24 cellular contexts compared by ENCODE assay signal in genomic region chr3:126343675-126344074, GRCh38. TPM values are rescaled to one million over a fixed set of nuclear protein-coding genes. Genes with fewer than 3 reads are reported as not detected.
DNase-seq lines count a peak whose midpoint lies in the region; ATAC-seq, FAIRE-seq and TF ChIP-seq lines count a peak whose summit lies in the region.
"Had no signal": no experiment of that assay in that cellular context is flagged by ENCODE, and none has a peak within 500 bp of the region (broad histone marks: within the 10 kb centered on the region; RNA-seq: fewer than 3 reads in every experiment).

No MANE protein-coding gene starts in this region.

- peaks cover 4% of the 10 kb centered on the region for H3K4me1 Mint-ChIP-seq in glutamatergic neuron (ENCODE audit: low read depth, unreplicated experiment)
- H3K4me1 Mint-ChIP-seq: CD4-positive, CD25-positive, alpha-beta regulatory T cell; central memory CD8-positive, alpha-beta T cell had no signal

- TF ChIP-seq CTCF in right lobe of liver (IDR thresholded peaks at IDR 0.05) (no peak), HepG2 (CRISPR knock-in tag; IDR thresholded peaks at IDR 0.05) (no peak), glutamatergic neuron (IDR thresholded peaks at IDR 0.05; ENCODE audit: partially characterized antibody, unreplicated experiment) (no peak), ovary (IDR thresholded peaks at IDR 0.05) (no peak), upper lobe of right lung (IDR thresholded peaks at IDR 0.05) (no peak)

- no peaks in the 10 kb centered on the region for H3K79me2 ChIP-seq in HepG2 (ENCODE audit: insufficient read depth, low read length)

- CTCF ChIA-PET in HepG2 (lab: Yijun Ruan, JAX; ENCODE audit: low intra/inter-chr PET ratio, low total read pairs) = no interaction called here

- FAIRE-seq in HepG2 (lab: Jason Lieb, UNC) = no peak
- FAIRE-seq: K562 had no signal

- TF ChIP-seq EP300 in HepG2 (IDR thresholded peaks at IDR 0.05; ENCODE audit: low read depth in 2 of 2, low read length in 2 of 2) (no peak), HepG2 (CRISPR knock-in tag; IDR thresholded peaks at IDR 0.05; ENCODE audit: borderline replicate concordance) (no peak), ovary (IDR thresholded peaks at IDR 0.05) (no peak)

- H3K27me3 ChIP-seq in right lobe of liver (no peaks in the 10 kb centered on the region), HepG2 (ENCODE audit: control insufficient read depth in 1 of 2, insufficient read depth in 2 of 2, low read length in 2 of 2) (no peaks in the 10 kb centered on the region; a peak in 1 of 5 replicates), ovary (no peaks in the 10 kb centered on the region), upper lobe of right lung (no peaks in the 10 kb centered on the region)
- H3K27me3 ChIP-seq: neural progenitor cell had no signal

- H3K9ac ChIP-seq in HepG2 (ENCODE audit: insufficient read depth, low read depth, low read length) = no peak overlapping the region
- H3K9ac ChIP-seq: neural progenitor cell had no signal

- intact Hi-C loops in right lobe of liver (cut with DNase I) = loop anchor here in 1 of 2 donors (10.0 kb wide), 1 partner anchor 79 kb away; no protein-coding TSS in a partner anchor
- intact Hi-C loops in HepG2 (cut with micrococcal nuclease; ENCODE audit: unreplicated experiment) = loop anchor here (5.0 kb wide), 1 partner anchor 76 kb away; no protein-coding TSS in a partner anchor
- intact Hi-C loops in ovary (cut with DNase I) = loop anchor here in 1 of 4 donors (10.0 kb wide), 1 partner anchor 79 kb away; no protein-coding TSS in a partner anchor
- intact Hi-C loops in upper lobe of right lung (cut with DNase I) = no loop called here

- no peak overlapping the region for H3K4me2 ChIP-seq in HepG2 (ENCODE audit: low read depth, low read length)
- H3K4me2 ChIP-seq: neural progenitor cell had no signal

- BruUV-seq in HepG2 (replicated peaks; lab: Mats Ljungman, UMichigan) = no TSS peak

- ATAC-seq in right lobe of liver = no peak
- ATAC-seq in HepG2 = no peak
- ATAC-seq in upper lobe of right lung = no peak
- ATAC-seq in HG03039 (IDR thresholded peaks at IDR 0.05; ENCODE audit: unreplicated experiment) = no peak
- ATAC-seq in HG03565 (IDR thresholded peaks at IDR 0.05; ENCODE audit: unreplicated experiment) = no peak
- ATAC-seq: effector memory CD8-positive, alpha-beta T cell; left colon; mucosa of descending colon had no signal

- no peaks in the 10 kb centered on the region for H4K20me1 ChIP-seq in HepG2 (ENCODE audit: insufficient read depth, low read length)

- TF ChIP-seq POLR2A in right lobe of liver (IDR thresholded peaks at IDR 0.05) (no peak), HepG2 (IDR thresholded peaks at IDR 0.05; ENCODE audit: insufficient read depth in 1 of 2, low read depth in 2 of 2, low read length in 2 of 2) (no peak), ovary (IDR thresholded peaks at IDR 0.05) (no peak)

- H3K4me3 ChIP-seq in right lobe of liver (no peak overlapping the region), HepG2 (replicated peaks in 1 of 3; ENCODE audit: insufficient read depth in 1 of 3, low read depth in 2 of 3, low read length in 3 of 3) (no peak overlapping the region), ovary (no peak overlapping the region), upper lobe of right lung (no peak overlapping the region)
- H3K4me3 ChIP-seq: esophagus squamous epithelium, K562, mucosa of descending colon, neural progenitor cell had no signal

- peaks cover 0 to 22% (median 10%) of the 10 kb centered on the region in 4 donors for H3K36me3 ChIP-seq in right lobe of liver
- H3K36me3 ChIP-seq in HepG2 (replicated peaks in 1 of 2; ENCODE audit: control insufficient read depth in 1 of 2, insufficient read depth in 2 of 2, low read length in 2 of 2) = no peaks in the 10 kb centered on the region
- H3K36me3 ChIP-seq in ovary = no peaks in the 10 kb centered on the region
- H3K36me3 ChIP-seq in upper lobe of right lung = peaks cover 9% of the 10 kb centered on the region
- H3K36me3 ChIP-seq: neural progenitor cell had no signal

- POLR2A ChIA-PET in HepG2 (lab: Yijun Ruan, JAX) = no interaction called here

- no peak overlapping the region for H3K4me3 Mint-ChIP-seq in glutamatergic neuron (ENCODE audit: unreplicated experiment)
- H3K4me3 Mint-ChIP-seq: CD4-positive, CD25-positive, alpha-beta regulatory T cell; central memory CD8-positive, alpha-beta T cell; effector memory CD8-positive, alpha-beta T cell; neural progenitor cell had no signal

- DNase-seq in right lobe of liver = peak in 2 of 3 donors; percentile 55 to 58
- no peak for DNase-seq in HepG2 (ENCODE audit: low spot score)
- peak; percentile 6 for DNase-seq in glutamatergic neuron
- DNase-seq in ovary = peak in 4 of 5 donors; percentile 28 to 48 (median 39)
- peak; percentile 64 for DNase-seq in upper lobe of right lung
- DNase-seq in OCI-M1 (lab: John Stamatoyannopoulos, UW) = no peak
- DNase-seq: activated CD4-positive, alpha-beta T cell treated with anti-CD3 and anti-CD28 coated beads, Interleukin-2, amount 50 U/mL, for 1 hour; activated T-cell treated with anti-CD3 and anti-CD28 coated beads for 4 hours; CD4-positive, CD25-positive, alpha-beta regulatory T cell; effector memory CD8-positive, alpha-beta T cell; esophagus squamous epithelium; GDM1; left colon; MM.1S; NCI-H526 treated with DMSO at 0.1 percent for 48 hours; SHP77 treated with DMSO at 0.1 percent for 48 hours; T-helper 1 cell had no signal

- H3K9me3 Mint-ChIP-seq in glutamatergic neuron (ENCODE audit: unreplicated experiment) = peaks cover 4% of the 10 kb centered on the region
- H3K9me3 Mint-ChIP-seq: CD4-positive, CD25-positive, alpha-beta regulatory T cell; central memory CD8-positive, alpha-beta T cell; effector memory CD8-positive, alpha-beta T cell; neural progenitor cell had no signal

- H3K4me1 ChIP-seq in right lobe of liver = peaks cover 0 to 78% (median 37%) of the 10 kb centered on the region in 4 donors
- H3K4me1 ChIP-seq in HepG2 (ENCODE audit: insufficient read depth, low read length) = peaks cover 38% of the 10 kb centered on the region
- peaks cover 24% of the 10 kb centered on the region for H3K4me1 ChIP-seq in ovary (ENCODE audit: insufficient read depth)
- peaks cover 3% of the 10 kb centered on the region for H3K4me1 ChIP-seq in upper lobe of right lung

- 85% methylated on average over 16 of the region's 34 CpGs for WGBS in right lobe of liver (ENCODE audit: insufficient coverage, low coverage, low lambda C conversion rate, missing lambda C conversion rate)
- WGBS in HepG2 (ENCODE audit: low lambda C conversion rate) = 96% methylated on average over 32 of the region's 34 CpGs
- WGBS in ovary, 3 donors = 85 to 92% (median 90%) methylated on average over 34 of the region's 34 CpGs

- no peak overlapping the region for H2AFZ ChIP-seq in HepG2 (ENCODE audit: low read length)
- H2AFZ ChIP-seq: neural progenitor cell had no signal

- in situ Hi-C loops in HepG2 (cut with HindIII; ENCODE audit: extremely low pct_ligation_motif_present, low pct_unique_long_range_greater_than_20kb) = no loop called here

- no peak for TF ChIP-seq RAD21 in HepG2 (CRISPR knock-in tag; IDR thresholded peaks at IDR 0.05)

- H3K27me3 Mint-ChIP-seq in glutamatergic neuron (ENCODE audit: unreplicated experiment) = peaks cover 3% of the 10 kb centered on the region

- H3K36me3 Mint-ChIP-seq in glutamatergic neuron (ENCODE audit: unreplicated experiment) = no peaks in the 10 kb centered on the region
- H3K36me3 Mint-ChIP-seq: CD4-positive, CD25-positive, alpha-beta regulatory T cell; neural progenitor cell had no signal

- no peak overlapping the region for H3K27ac Mint-ChIP-seq in glutamatergic neuron (ENCODE audit: unreplicated experiment)
- H3K27ac Mint-ChIP-seq: CD4-positive, CD25-positive, alpha-beta regulatory T cell; effector memory CD8-positive, alpha-beta T cell; neural progenitor cell had no signal

- H3K9me3 ChIP-seq in right lobe of liver (no peaks in the 10 kb centered on the region), HepG2 (ENCODE audit: low read length) (no peaks in the 10 kb centered on the region), ovary (no peaks in the 10 kb centered on the region), upper lobe of right lung (no peaks in the 10 kb centered on the region)
- H3K9me3 ChIP-seq: esophagus squamous epithelium, mucosa of descending colon had no signal

- H3K27ac ChIP-seq in right lobe of liver = peak overlapping the region in 2 of 3 donors; percentile 49 to 56
- no peak overlapping the region for H3K27ac ChIP-seq in HepG2 (ENCODE audit: extremely low read length, insufficient read depth, low read length)
- H3K27ac ChIP-seq in ovary = peak overlapping the region in 1 of 2 donors; percentile 2
- no peak overlapping the region for H3K27ac ChIP-seq in upper lobe of right lung
- H3K27ac ChIP-seq: esophagus squamous epithelium, neural progenitor cell had no signal

RNA-seq across cellular contexts. Expression of gene KLF15, which starts 13.5 kb away (rescaled TPM):
- total RNA-seq in right lobe of liver (100 to 1,000 TPM in 2 of 6 experiments, 10 to 100 TPM in 4; 14.4 to 112 (median 89.3) TPM), HepG2 (2016; rRNA removed; fragmentation: Illumina TruSeq; extraction: Trizol) (5.4 and 7.8 TPM in 2 replicates), glutamatergic neuron (ENCODE audit: unreplicated experiment) (0.74 TPM), ovary (10 to 100 TPM; 23.2 to 83.3 (median 40.0) TPM), upper lobe of right lung (44.6 TPM)
- total RNA-seq in HepG2 (2016; cell fraction: cytosol; rRNA removed; fragmentation: Illumina TruSeq; extraction: Trizol; ENCODE audit: low read depth) = 1.1 and 1.4 TPM in 2 replicates
- total RNA-seq in HepG2 (2016; cell fraction: insoluble cytoplasmic fraction; rRNA removed; fragmentation: Illumina TruSeq; extraction: Trizol) = 5.0 and 8.2 TPM in 2 replicates
- 3.1 and 3.8 TPM in 2 replicates for total RNA-seq in HepG2 (2016; cell fraction: membrane; rRNA removed; fragmentation: Illumina TruSeq; extraction: Trizol)
- total RNA-seq in HepG2 (2016; cell fraction: nucleus; rRNA removed; fragmentation: Illumina TruSeq; extraction: Trizol) = 6.2 and 8.6 TPM in 2 replicates
- polyA plus RNA-seq in HepG2 (2011; rRNA removed) (5.3 and 7.1 TPM in 2 replicates), ovary (10 to 100 TPM; 13.4 to 61.4 TPM)
- 3.5 and 8.6 TPM in 2 replicates for polyA plus RNA-seq in HepG2 (2011; cell fraction: cytosol; rRNA removed)
- polyA plus RNA-seq in HepG2 (2011; cell fraction: nucleus; rRNA removed) = 10.1 and 15.9 TPM in 2 replicates
- polyA plus RNA-seq in HepG2 (2012) = 3.1 and 3.5 TPM in 2 replicates
- 0.46 and 0.59 TPM in 2 replicates for polyA plus RNA-seq in HepG2 (2016; cell fraction: cytosol; fragmentation: Illumina TruSeq; extraction: Trizol; ENCODE audit: low read depth)
- 5.6 and 7.2 TPM in 2 replicates for polyA plus RNA-seq in HepG2 (2016; cell fraction: insoluble cytoplasmic fraction; fragmentation: Illumina TruSeq; extraction: Trizol; ENCODE audit: low read depth)
- polyA plus RNA-seq in HepG2 (2016; cell fraction: membrane; fragmentation: Illumina TruSeq; extraction: Trizol; ENCODE audit: low read depth) = 1.9 and 2.3 TPM in 2 replicates
- 11.1 and 14.2 TPM in 2 replicates for polyA plus RNA-seq in HepG2 (2016; cell fraction: nucleus; fragmentation: Illumina TruSeq; extraction: Trizol; ENCODE audit: insufficient read depth, low read depth)
- polyA minus RNA-seq in HepG2 (2011; rRNA and poly(A)+ RNA removed; ENCODE audit: low replicate concordance) = 0.09 and 16.6 TPM in 2 replicates
- 3.5 and 3.9 TPM in 2 replicates for polyA minus RNA-seq in HepG2 (2011; cell fraction: cytosol; rRNA and poly(A)+ RNA removed)
- 9.2 and 10.2 TPM in 2 replicates for polyA minus RNA-seq in HepG2 (2011; cell fraction: nucleus; rRNA and poly(A)+ RNA removed)
- total RNA-seq: CD4-positive, CD25-positive, alpha-beta regulatory T cell had no signal
- polyA plus RNA-seq: CD4-positive, CD25-positive, alpha-beta regulatory T cell had no signal

RNA-seq across cellular contexts. Expression of gene CFAP100, which starts 51.0 kb away (rescaled TPM):
- total RNA-seq in right lobe of liver (not detected), HepG2 (2016; rRNA removed; fragmentation: Illumina TruSeq; extraction: Trizol) (0.36 TPM in 1 of 2 replicates, not detected in the other), glutamatergic neuron (ENCODE audit: unreplicated experiment) (not detected), ovary (10 to 100 TPM in 1 of 7 donors, 1 to 10 TPM in 4, not detected in 2; 1.5 to 21.3 (median 1.7) TPM), upper lobe of right lung (not detected)
- not detected in 2 replicates for total RNA-seq in HepG2 (2016; cell fraction: cytosol; rRNA removed; fragmentation: Illumina TruSeq; extraction: Trizol; ENCODE audit: low read depth)
- 0.43 TPM in 1 of 2 replicates, not detected in the other for total RNA-seq in HepG2 (2016; cell fraction: insoluble cytoplasmic fraction; rRNA removed; fragmentation: Illumina TruSeq; extraction: Trizol)
- total RNA-seq in HepG2 (2016; cell fraction: membrane; rRNA removed; fragmentation: Illumina TruSeq; extraction: Trizol) = not detected in 2 replicates
- not detected in 2 replicates for total RNA-seq in HepG2 (2016; cell fraction: nucleus; rRNA removed; fragmentation: Illumina TruSeq; extraction: Trizol)
- polyA plus RNA-seq in HepG2 (2011; rRNA removed) (0.32 and 0.63 TPM in 2 replicates), ovary (under 1 TPM in 1 of 2 donors, not detected in 1; 0.06 TPM)
- 0.58 and 0.59 TPM in 2 replicates for polyA plus RNA-seq in HepG2 (2011; cell fraction: cytosol; rRNA removed)
- 0.42 and 0.63 TPM in 2 replicates for polyA plus RNA-seq in HepG2 (2011; cell fraction: nucleus; rRNA removed)
- 0.09 and 1.1 TPM in 2 replicates for polyA plus RNA-seq in HepG2 (2012)
- not detected in 2 replicates for polyA plus RNA-seq in HepG2 (2016; cell fraction: cytosol; fragmentation: Illumina TruSeq; extraction: Trizol; ENCODE audit: low read depth)
- 0.30 TPM in 1 of 2 replicates, not detected in the other for polyA plus RNA-seq in HepG2 (2016; cell fraction: insoluble cytoplasmic fraction; fragmentation: Illumina TruSeq; extraction: Trizol; ENCODE audit: low read depth)
- not detected in 2 replicates for polyA plus RNA-seq in HepG2 (2016; cell fraction: membrane; fragmentation: Illumina TruSeq; extraction: Trizol; ENCODE audit: low read depth)
- not detected in 2 replicates for polyA plus RNA-seq in HepG2 (2016; cell fraction: nucleus; fragmentation: Illumina TruSeq; extraction: Trizol; ENCODE audit: insufficient read depth, low read depth)
- 0.12 TPM in 1 of 2 replicates, not detected in the other for polyA minus RNA-seq in HepG2 (2011; rRNA and poly(A)+ RNA removed; ENCODE audit: low replicate concordance)
- 1.1 TPM in 1 of 2 replicates, not detected in the other for polyA minus RNA-seq in HepG2 (2011; cell fraction: cytosol; rRNA and poly(A)+ RNA removed)
- not detected in 2 replicates for polyA minus RNA-seq in HepG2 (2011; cell fraction: nucleus; rRNA and poly(A)+ RNA removed)
- total RNA-seq: aorta; CD4-positive, CD25-positive, alpha-beta regulatory T cell; esophagus squamous epithelium; K562; left colon; mucosa of descending colon had no signal
- polyA plus RNA-seq: aorta; CD4-positive, CD25-positive, alpha-beta regulatory T cell; K562 had no signal

Comparison
In these comparisons a context has a peak if more than half of its experiments do, and no peak if none do; other contexts are left out.
1. DNase-seq: peak in right lobe of liver (2 of 3), glutamatergic neuron (single experiment), ovary (4 of 5) and upper lobe of right lung (single experiment); none in HepG2 (single experiment) and OCI-M1 (single experiment).
2. H3K27ac ChIP-seq: peak in right lobe of liver (2 of 3); none in HepG2 (single experiment) and upper lobe of right lung (single experiment).